8 cellular contexts compared by ENCODE assay signal in genomic region chr4:2843909-2844584, GRCh38. TPM values are rescaled to one million over a fixed set of nuclear protein-coding genes. Genes with fewer than 3 reads are reported as not detected.
DNase-seq lines count a peak whose midpoint lies in the region; ATAC-seq and TF ChIP-seq lines count a peak whose summit lies in the region.

No MANE protein-coding gene starts in this region.

- no peaks in the 10 kb centered on the region for H3K36me3 ChIP-seq in ovary

- no peak for TF ChIP-seq EP300 in ovary (IDR thresholded peaks at IDR 0.05)

- DNase-seq in Right ventricle myocardium inferior (ENCODE audit: missing footprints) (peak; percentile 83), cardiac septum (ENCODE audit: low spot score) (no peak), glutamatergic neuron (peak; percentile 73), ovary (peak; percentile 57 to 73 (median 65)), COLO668 (lab: John Stamatoyannopoulos, UW; ENCODE audit: unreplicated experiment) (no peak)
- DNase-seq in activated CD4-positive, alpha-beta memory T cell treated with anti-CD3 and anti-CD28 coated beads for 36 hours: peak; percentile 40
- no peak for DNase-seq in stimulated activated CD4-positive, alpha-beta T cell treated with anti-CD3 and anti-CD28 coated beads, Interleukin-4, amount 100 ng/mL, for 1 hour

- intact Hi-C loops in Right ventricle myocardium inferior (cut with DNase I) (loop anchor here (5.0 kb wide), 3 partner anchors 37 to 88 kb away; no protein-coding TSS in a partner anchor), cardiac septum (cut with DNase I) (loop anchor here (5.0 kb wide), 2 partner anchors 82 to 88 kb away; no protein-coding TSS in a partner anchor), ovary (cut with DNase I) (loop anchor here in 1 of 4 donors (5.0 to 10.0 kb wide), 2 partner anchors 91 to 582 kb away; partner anchors contain the start of gene MXD4)
- intact Hi-C loops in activated CD4-positive, alpha-beta memory T cell treated with anti-CD3 and anti-CD28 coated beads for 36 hours (cut with micrococcal nuclease): loop anchor here (2.0 to 5.0 kb wide), 3 partner anchors 31 to 93 kb away; no protein-coding TSS in a partner anchor

- peak overlapping the region; percentile 89 for H3K4me3 Mint-ChIP-seq in activated CD4-positive, alpha-beta memory T cell treated with anti-CD3 and anti-CD28 coated beads for 36 hours
- H3K4me3 Mint-ChIP-seq in glutamatergic neuron (ENCODE audit: unreplicated experiment): peak overlapping the region; percentile 94

- POLR2A ChIA-PET in activated CD4-positive, alpha-beta memory T cell treated with anti-CD3 and anti-CD28 coated beads for 36 hours (lab: Charles Lee): interaction anchor here (2.0 to 5.0 kb wide), 2 partner anchors 34 to 92 kb away, joined by 6 to 23 read pairs; no protein-coding TSS in a partner anchor

- peaks cover 3% of the 10 kb centered on the region for H3K9me3 Mint-ChIP-seq in activated CD4-positive, alpha-beta memory T cell treated with anti-CD3 and anti-CD28 coated beads for 36 hours
- H3K9me3 Mint-ChIP-seq in glutamatergic neuron (ENCODE audit: unreplicated experiment): peaks cover 19% of the 10 kb centered on the region

- WGBS in ovary, 3 donors: 0 to 1% (median 1%) methylated on average over 20 to 78 of the region's 78 CpGs

- TF ChIP-seq CTCF in glutamatergic neuron (IDR thresholded peaks at IDR 0.05; ENCODE audit: partially characterized antibody, unreplicated experiment) (no peak), ovary (IDR thresholded peaks at IDR 0.05) (no peak)

- H3K27me3 Mint-ChIP-seq in activated CD4-positive, alpha-beta memory T cell treated with anti-CD3 and anti-CD28 coated beads for 36 hours: no peaks in the 10 kb centered on the region
- peaks cover 6% of the 10 kb centered on the region for H3K27me3 Mint-ChIP-seq in glutamatergic neuron (ENCODE audit: unreplicated experiment)

- H3K36me3 Mint-ChIP-seq in activated CD4-positive, alpha-beta memory T cell treated with anti-CD3 and anti-CD28 coated beads for 36 hours: peaks cover 10% of the 10 kb centered on the region
- H3K36me3 Mint-ChIP-seq in glutamatergic neuron (ENCODE audit: unreplicated experiment): peaks cover 4% of the 10 kb centered on the region

- ATAC-seq in Right ventricle myocardium inferior: no peak
- peak; percentile 17 for ATAC-seq in HG03571 (IDR thresholded peaks at IDR 0.05; ENCODE audit: unreplicated experiment)

- peak overlapping the region; percentile 35 to 97 for H3K27ac ChIP-seq in ovary

- H3K9me3 ChIP-seq in ovary: no peaks in the 10 kb centered on the region

- H3K4me1 Mint-ChIP-seq in activated CD4-positive, alpha-beta memory T cell treated with anti-CD3 and anti-CD28 coated beads for 36 hours (ENCODE audit: low read depth): peaks cover 51% of the 10 kb centered on the region
- H3K4me1 Mint-ChIP-seq in glutamatergic neuron (ENCODE audit: low read depth, unreplicated experiment): peaks cover 19% of the 10 kb centered on the region

- CTCF ChIA-PET in activated CD4-positive, alpha-beta memory T cell treated with anti-CD3 and anti-CD28 coated beads for 36 hours (lab: Charles Lee): interaction anchor here (1.5 kb wide), 1 partner anchor 31 kb away, joined by 3 read pairs; no protein-coding TSS in a partner anchor

- TF ChIP-seq POLR2A in ovary (IDR thresholded peaks at IDR 0.05): no peak

- H3K4me1 ChIP-seq in ovary (ENCODE audit: insufficient read depth): peaks cover 11% of the 10 kb centered on the region

- H3K4me3 ChIP-seq in ovary: peak overlapping the region; percentile 91

- peak overlapping the region; percentile 82 for H3K27ac Mint-ChIP-seq in activated CD4-positive, alpha-beta memory T cell treated with anti-CD3 and anti-CD28 coated beads for 36 hours
- peak overlapping the region; percentile 96 for H3K27ac Mint-ChIP-seq in glutamatergic neuron (ENCODE audit: unreplicated experiment)

- no peaks in the 10 kb centered on the region for H3K27me3 ChIP-seq in ovary

RNA-seq across cellular contexts. Expression of gene ADD1, which starts 0.4 kb away (rescaled TPM):
- 231 TPM for total RNA-seq in Right ventricle myocardium inferior
- total RNA-seq in cardiac septum: 213 TPM
- total RNA-seq in activated CD4-positive, alpha-beta memory T cell treated with anti-CD3 and anti-CD28 coated beads for 36 hours: 100 to 1,000 TPM; 212 TPM
- total RNA-seq in glutamatergic neuron (ENCODE audit: unreplicated experiment): 276 TPM
- total RNA-seq in ovary: 100 to 1,000 TPM; 166 to 447 (median 389) TPM
- polyA plus RNA-seq in ovary: 100 to 1,000 TPM; 203 to 365 TPM

RNA-seq across cellular contexts. Expression of gene SH3BP2, which starts 51.2 kb away (rescaled TPM):
- 32.2 TPM for total RNA-seq in Right ventricle myocardium inferior
- total RNA-seq in cardiac septum: 19.1 TPM
- total RNA-seq in activated CD4-positive, alpha-beta memory T cell treated with anti-CD3 and anti-CD28 coated beads for 36 hours: 10 to 100 TPM; 55.9 to 62.8 TPM
- total RNA-seq in glutamatergic neuron (ENCODE audit: unreplicated experiment): 85.3 TPM
- total RNA-seq in ovary: 10 to 100 TPM; 13.6 to 46.9 (median 29.3) TPM
- polyA plus RNA-seq in ovary: 10 to 100 TPM in 1 of 2 donors, 1 to 10 TPM in 1; 5.3 to 18.3 TPM

Comparison
In these comparisons a context has a peak if more than half of its experiments do, and no peak if none do; other contexts are left out.
1. DNase-seq: peak in Right ventricle myocardium inferior (single experiment), activated CD4-positive, alpha-beta memory T cell treated with anti-CD3 and anti-CD28 coated beads for 36 hours (single experiment), glutamatergic neuron (single experiment) and ovary (5 of 5); none in cardiac septum (single experiment), COLO668 (single experiment) and stimulated activated CD4-positive, alpha-beta T cell treated with anti-CD3 and anti-CD28 coated beads, Interleukin-4, amount 100 ng/mL, for 1 hour (single experiment).